ENCODE assay signal across 17 cellular contexts in the genomic region with DNA sequence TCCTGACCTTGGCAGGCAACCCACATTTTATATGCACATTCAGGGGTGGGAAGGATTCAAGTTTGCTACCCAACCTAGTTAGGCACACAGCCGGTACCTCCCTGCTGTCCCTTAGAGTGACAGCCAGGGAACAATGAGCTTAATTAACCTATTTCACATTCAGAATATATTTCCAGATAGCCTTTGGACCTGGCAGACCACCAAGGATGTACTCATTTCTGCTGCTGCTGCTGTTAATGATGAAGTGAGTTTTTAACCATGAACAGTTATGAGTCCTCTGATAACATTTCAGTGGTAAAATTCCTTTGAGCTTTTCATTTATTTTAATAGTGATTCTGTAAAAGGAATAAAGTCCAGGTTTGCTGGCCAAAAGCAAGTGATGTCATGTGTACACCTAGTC.
DNase-seq lines count a peak whose midpoint lies in the region; ATAC-seq and TF ChIP-seq lines count a peak whose summit lies in the region.
"Had no signal": no experiment of that assay in that cellular context is flagged by ENCODE, and none has a peak within 500 bp of the region (broad histone marks: within the 10 kb centered on the region; RNA-seq: fewer than 3 reads in every experiment).

No MANE protein-coding gene starts in this region.

- POLR2A ChIA-PET in MCF 10A (lab: Yijun Ruan, JAX) = interaction anchor here (1.5 kb wide), 1 partner anchor 18 kb away, joined by 3 read pairs; no protein-coding TSS in a partner anchor

- H3K27ac ChIP-seq in breast epithelium (no peak overlapping the region), OCI-LY1 (ENCODE audit: low read depth, low read length, poor library complexity, severe bottlenecking) (peak overlapping the region; percentile 62), heart right ventricle (no peak overlapping the region)

- CTCF ChIA-PET in MCF 10A (lab: Yijun Ruan, JAX) = no interaction called here

- no peaks in the 10 kb centered on the region for H3K27me3 Mint-ChIP-seq in MCF 10A (ENCODE audit: insufficient read depth, unreplicated experiment)
- H3K27me3 Mint-ChIP-seq: activated CD8-positive, alpha-beta memory T cell treated with anti-CD3 and anti-CD28 coated beads, Interleukin-2, amount 10 ng/mL, durations not matched to agents 7 days and 5 days had no signal

- H3K27me3 ChIP-seq in breast epithelium (no peaks in the 10 kb centered on the region), OCI-LY1 (ENCODE audit: insufficient read depth, low read length) (no peaks in the 10 kb centered on the region), heart right ventricle (no peaks in the 10 kb centered on the region)

- ATAC-seq in HG03521 (IDR thresholded peaks at IDR 0.05; ENCODE audit: unreplicated experiment) (no peak), heart right ventricle (no peak)
- ATAC-seq: activated CD8-positive, alpha-beta memory T cell treated with anti-CD3 and anti-CD28 coated beads, Interleukin-2, amount 10 ng/mL, durations not matched to agents 7 days and 5 days had no signal

- H3K4me1 ChIP-seq in breast epithelium = no peaks in the 10 kb centered on the region
- H3K4me1 ChIP-seq in OCI-LY1 (ENCODE audit: insufficient read depth, low read length, severe bottlenecking) = peaks cover 87% of the 10 kb centered on the region
- peaks cover 0 to 66% (median 17%) of the 10 kb centered on the region in 9 donors for H3K4me1 ChIP-seq in heart right ventricle

- no peaks in the 10 kb centered on the region for H3K9me2 ChIP-seq in OCI-LY1 (ENCODE audit: low read depth, low read length)

- H3K4me3 ChIP-seq in breast epithelium (no peak overlapping the region), OCI-LY1 (ENCODE audit: low read depth, low read length, poor library complexity, severe bottlenecking) (no peak overlapping the region), fibroblast of mammary gland (ENCODE audit: control insufficient read depth, low read depth, low read length) (no peak overlapping the region), heart right ventricle (no peak overlapping the region)

- TF ChIP-seq CTCF in MCF 10A (IDR thresholded peaks at IDR 0.05; ENCODE audit: unreplicated experiment) (no peak), breast epithelium (IDR thresholded peaks at IDR 0.05) (no peak), OCI-LY1 (IDR thresholded peaks at IDR 0.05; ENCODE audit: low read length) (no peak), fibroblast of mammary gland (conservative IDR thresholded peaks at IDR 0.05; ENCODE audit: control insufficient read depth, insufficient read depth, low read depth, low read length) (no peak), heart right ventricle (IDR thresholded peaks at IDR 0.05) (no peak)

- H3K4me2 ChIP-seq in OCI-LY1 (ENCODE audit: low read length) = no peak overlapping the region

- H3K9me3 ChIP-seq in breast epithelium (no peaks in the 10 kb centered on the region), OCI-LY1 (ENCODE audit: low read length) (no peaks in the 10 kb centered on the region), heart right ventricle (no peaks in the 10 kb centered on the region)

- no peaks in the 10 kb centered on the region for H3K9me3 Mint-ChIP-seq in MCF 10A (ENCODE audit: unreplicated experiment)

- peak; percentile 8 for DNase-seq in MCF 10A (ENCODE audit: unreplicated experiment)
- DNase-seq in breast epithelium (ENCODE audit: low spot score in 2 of 2) = no peak
- peak; percentile 41 for DNase-seq in fibroblast of mammary gland (ENCODE audit: low read depth)
- no peak for DNase-seq in NCI-H774 (lab: John Stamatoyannopoulos, UW)
- no peak for DNase-seq in heart right ventricle
- DNase-seq in GOT3 (lab: John Stamatoyannopoulos, UW) = no peak
- DNase-seq: activated CD8-positive, alpha-beta memory T cell treated with anti-CD3 and anti-CD28 coated beads, Interleukin-2, amount 10 ng/mL, durations not matched to agents 7 days and 5 days; activated gamma-delta T cell treated with Interleukin-2 at 50 U/mL for 16 hours; anterior cingulate cortex; erythroblast; GF-D8; midbrain; NCI-H1930; stimulated activated CD4-positive, alpha-beta T cell treated with anti-CD3 and anti-CD28 coated beads, Interleukin-1b, Interleukin-23, amount 100 ng/mL, for 48 hours; T-helper 1 cell had no signal

- H3K9ac ChIP-seq in OCI-LY1 (ENCODE audit: low read length) = no peak overlapping the region

- H3K4me1 Mint-ChIP-seq in MCF 10A (ENCODE audit: insufficient read depth, unreplicated experiment) = peaks cover 6% of the 10 kb centered on the region
- H3K4me1 Mint-ChIP-seq: activated CD8-positive, alpha-beta memory T cell treated with anti-CD3 and anti-CD28 coated beads, Interleukin-2, amount 10 ng/mL, durations not matched to agents 7 days and 5 days had no signal

- no peak overlapping the region for H3K27ac Mint-ChIP-seq in MCF 10A (ENCODE audit: low read depth, unreplicated experiment)
- H3K27ac Mint-ChIP-seq: activated CD8-positive, alpha-beta memory T cell treated with anti-CD3 and anti-CD28 coated beads, Interleukin-2, amount 10 ng/mL, durations not matched to agents 7 days and 5 days had no signal

- 52 to 53% methylated on average over 1 of the region's 1 CpG for WGBS in heart right ventricle, 2 donors

- 0 out of 2 replicates have a peak, but pooled peaks cover 10% of the 10 kb centered on the region for H3K79me2 ChIP-seq in OCI-LY1 (ENCODE audit: insufficient read depth, low read length)

- H3K36me3 Mint-ChIP-seq in MCF 10A (ENCODE audit: insufficient read depth, unreplicated experiment) = peaks cover 5% of the 10 kb centered on the region
- H3K36me3 Mint-ChIP-seq: activated CD8-positive, alpha-beta memory T cell treated with anti-CD3 and anti-CD28 coated beads, Interleukin-2, amount 10 ng/mL, durations not matched to agents 7 days and 5 days had no signal

- H3F3A ChIP-seq in OCI-LY1 (ENCODE audit: insufficient read depth, low read length) = no peaks in the 10 kb centered on the region

- TF ChIP-seq POLR2A in breast epithelium (IDR thresholded peaks at IDR 0.05) = no peak

- H3K36me3 ChIP-seq in breast epithelium = no peaks in the 10 kb centered on the region
- peaks cover 93% of the 10 kb centered on the region for H3K36me3 ChIP-seq in OCI-LY1 (ENCODE audit: insufficient read depth, low read length)
- no peaks in the 10 kb centered on the region for H3K36me3 ChIP-seq in heart right ventricle

- no TSS peak for BruUV-seq in MCF 10A (replicated peaks; lab: Mats Ljungman, UMichigan)

- no peak overlapping the region for H3K4me3 Mint-ChIP-seq in MCF 10A (ENCODE audit: unreplicated experiment)
- H3K4me3 Mint-ChIP-seq: activated CD8-positive, alpha-beta memory T cell treated with anti-CD3 and anti-CD28 coated beads, Interleukin-2, amount 10 ng/mL, durations not matched to agents 7 days and 5 days had no signal

- no peak overlapping the region for H2AFZ ChIP-seq in OCI-LY1 (ENCODE audit: low read length)

- no peaks in the 10 kb centered on the region for H4K20me1 ChIP-seq in OCI-LY1 (ENCODE audit: insufficient read depth, low read length)

- intact Hi-C loops in MCF 10A (cut with micrococcal nuclease) (no loop called here), breast epithelium (cut with DNase I; ENCODE audit: low total_unique reads) (no loop called here), heart right ventricle (cut with DNase I) (no loop called here)

Comparison
In these comparisons a context has a peak if more than half of its experiments do, and no peak if none do; other contexts are left out.
1. DNase-seq: peak in MCF 10A (single experiment) and fibroblast of mammary gland (single experiment); none in breast epithelium (0 of 2), NCI-H774 (single experiment), heart right ventricle (0 of 2) and GOT3 (single experiment).